29 cellular contexts compared by ENCODE assay signal in the genomic region with DNA sequence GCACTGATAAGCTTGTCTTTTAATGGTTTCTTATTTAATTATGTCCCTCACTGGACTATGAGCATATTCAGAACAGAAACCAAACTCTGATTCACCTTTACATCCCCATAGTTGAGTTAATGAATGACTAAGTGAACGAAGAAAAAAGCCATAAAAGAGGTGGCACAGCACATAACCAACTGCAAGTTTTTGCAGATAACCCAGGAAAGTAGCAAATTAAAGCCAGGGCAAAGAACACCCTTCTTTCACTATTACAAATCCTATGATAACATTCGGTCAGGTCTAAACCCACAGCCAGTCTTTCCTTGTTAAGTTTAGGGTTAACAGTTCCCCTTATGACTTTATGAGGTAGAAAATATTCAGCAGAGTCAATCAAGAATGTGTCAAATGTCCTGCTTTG.
DNase-seq lines count a peak whose midpoint lies in the region; ATAC-seq, FAIRE-seq and TF ChIP-seq lines count a peak whose summit lies in the region.
"Had no signal": no experiment of that assay in that cellular context is flagged by ENCODE, and none has a peak within 500 bp of the region (broad histone marks: within the 10 kb centered on the region; RNA-seq: fewer than 3 reads in every experiment).

No MANE protein-coding gene starts in this region.

- H3K4me2 ChIP-seq in HepG2 (ENCODE audit: low read depth, low read length) = 0 out of 2 replicates have a peak overlapping the region, but pooled peaks have one; percentile 8
- H3K4me2 ChIP-seq: KMS-11 had no signal

- H3K4me1 ChIP-seq in HepG2 (ENCODE audit: insufficient read depth, low read length) = peaks cover 10% of the 10 kb centered on the region; the same call in 1 of the 2 replicates
- H3K4me1 ChIP-seq: upper lobe of right lung had no signal

- peaks cover 5% of the 10 kb centered on the region for H3K9me3 Mint-ChIP-seq in type B pancreatic cell
- H3K9me3 Mint-ChIP-seq: activated CD4-positive, alpha-beta memory T cell treated with anti-CD3 and anti-CD28 coated beads, Interleukin-2, amount 10 ng/mL, durations not matched to agents 7 days and 5 days had no signal

- ATAC-seq in HG02759 (IDR thresholded peaks at IDR 0.05; ENCODE audit: unreplicated experiment) = peak; percentile 42
- no peak; the same call in 2 of the 3 replicates for ATAC-seq in HepG2
- no peak for ATAC-seq in GM21529 (IDR thresholded peaks at IDR 0.05; ENCODE audit: unreplicated experiment)
- ATAC-seq: gastroesophageal sphincter, upper lobe of right lung had no signal

- peaks cover 5% of the 10 kb centered on the region for H3K4me1 Mint-ChIP-seq in type B pancreatic cell (ENCODE audit: unreplicated experiment)
- H3K4me1 Mint-ChIP-seq: CD4-positive, CD25-positive, alpha-beta regulatory T cell; central memory CD8-positive, alpha-beta T cell; nephron had no signal

- FAIRE-seq in RCC 7860 (lab: Jason Lieb, UNC) (peak; percentile 80), HepG2 (lab: Jason Lieb, UNC) (no peak)
- FAIRE-seq: HTR-8/SVneo, TTC549 had no signal

- TF ChIP-seq RAD21 in HepG2 (CRISPR knock-in tag; IDR thresholded peaks at IDR 0.05) = no peak

- no peak overlapping the region for H3K27ac ChIP-seq in HepG2 (ENCODE audit: extremely low read length, insufficient read depth, low read length)
- H3K27ac ChIP-seq: dorsolateral prefrontal cortex, gastroesophageal sphincter, KMS-11, ovary, SJSA1, upper lobe of right lung had no signal

- peak overlapping the region; percentile 49 for H3K27ac Mint-ChIP-seq in type B pancreatic cell
- H3K27ac Mint-ChIP-seq: activated CD4-positive, alpha-beta memory T cell treated with anti-CD3 and anti-CD28 coated beads, Interleukin-2, amount 10 ng/mL, durations not matched to agents 7 days and 5 days had no signal

- H2AFZ ChIP-seq in HepG2 (ENCODE audit: low read length) = no peak overlapping the region

- intact Hi-C loops in HepG2 (cut with micrococcal nuclease; ENCODE audit: unreplicated experiment) = no loop called here

- no peaks in the 10 kb centered on the region for H3K27me3 ChIP-seq in HepG2 (ENCODE audit: control insufficient read depth in 1 of 2, insufficient read depth in 2 of 2, low read length in 2 of 2)
- H3K27me3 ChIP-seq: dorsolateral prefrontal cortex, gastroesophageal sphincter, ovary, SJSA1, upper lobe of right lung had no signal

- H3K9ac ChIP-seq in HepG2 (ENCODE audit: insufficient read depth, low read depth, low read length) = no peak overlapping the region
- H3K9ac ChIP-seq: KMS-11 had no signal

- 24% methylated on average over 2 of the region's 2 CpGs for WGBS in HepG2 (ENCODE audit: low lambda C conversion rate)

- CTCF ChIA-PET in HepG2 (lab: Yijun Ruan, JAX; ENCODE audit: low intra/inter-chr PET ratio, low total read pairs) = no interaction called here

- no peak overlapping the region for H3K4me3 ChIP-seq in HepG2 (replicated peaks in 1 of 3; ENCODE audit: insufficient read depth in 1 of 3, low read depth in 2 of 3, low read length in 3 of 3)
- H3K4me3 ChIP-seq: dorsolateral prefrontal cortex, gastroesophageal sphincter, ovary, SJSA1, upper lobe of right lung had no signal

- no peak for TF ChIP-seq POLR2A in HepG2 (IDR thresholded peaks at IDR 0.05; ENCODE audit: insufficient read depth in 1 of 2, low read depth in 2 of 2, low read length in 2 of 2)

- H3K27me3 Mint-ChIP-seq in type B pancreatic cell = no peaks in the 10 kb centered on the region
- H3K27me3 Mint-ChIP-seq: activated CD4-positive, alpha-beta memory T cell treated with anti-CD3 and anti-CD28 coated beads, Interleukin-2, amount 10 ng/mL, durations not matched to agents 7 days and 5 days; CD4-positive, CD25-positive, alpha-beta regulatory T cell had no signal

- no peak overlapping the region for H3K4me3 Mint-ChIP-seq in type B pancreatic cell
- H3K4me3 Mint-ChIP-seq: activated CD4-positive, alpha-beta memory T cell treated with anti-CD3 and anti-CD28 coated beads, Interleukin-2, amount 10 ng/mL, durations not matched to agents 7 days and 5 days; CD4-positive, CD25-positive, alpha-beta regulatory T cell; central memory CD8-positive, alpha-beta T cell; nephron had no signal

- in situ Hi-C loops in HepG2 (cut with HindIII; ENCODE audit: extremely low pct_ligation_motif_present, low pct_unique_long_range_greater_than_20kb) = no loop called here

- no peaks in the 10 kb centered on the region for H3K9me3 ChIP-seq in HepG2 (ENCODE audit: low read length)
- H3K9me3 ChIP-seq: gastroesophageal sphincter, ovary, SJSA1, upper lobe of right lung had no signal

- no TSS peak for BruUV-seq in HepG2 (replicated peaks; lab: Mats Ljungman, UMichigan)

- H4K20me1 ChIP-seq in HepG2 (ENCODE audit: insufficient read depth, low read length) = no peaks in the 10 kb centered on the region

- H3K36me3 Mint-ChIP-seq in type B pancreatic cell = peaks cover 18% of the 10 kb centered on the region
- H3K36me3 Mint-ChIP-seq: CD4-positive, CD25-positive, alpha-beta regulatory T cell had no signal

- POLR2A ChIA-PET in HepG2 (lab: Yijun Ruan, JAX) = no interaction called here

- TF ChIP-seq CTCF in HepG2 (CRISPR knock-in tag; IDR thresholded peaks at IDR 0.05) (no peak), type B pancreatic cell (conservative IDR thresholded peaks at IDR 0.05) (no peak)

- DNase-seq in RCC 7860 (ENCODE audit: low spot score) = peak; percentile 31
- no peak for DNase-seq in HepG2 (ENCODE audit: low spot score)
- no peak for DNase-seq in type B pancreatic cell (ENCODE audit: extremely low spot score, unreplicated experiment)
- no peak for DNase-seq in COR-L47 (lab: John Stamatoyannopoulos, UW)
- DNase-seq in COLO668 (lab: John Stamatoyannopoulos, UW; ENCODE audit: unreplicated experiment) = no peak
- DNase-seq: activated CD4-positive, alpha-beta memory T cell treated with anti-CD3 and anti-CD28 coated beads, Interleukin-2, amount 10 ng/mL, durations not matched to agents 7 days and 5 days; activated CD4-positive, alpha-beta T cell treated with anti-CD3 and anti-CD28 coated beads for 1 hour; activated effector memory CD4-positive, alpha-beta T cell treated with Interleukin-2 at 50 U/mL for 16 hours; CD4-positive, CD25-positive, alpha-beta regulatory T cell; DMS153; dorsolateral prefrontal cortex; H7; midbrain; NCI-H1417; NCI-H2081; NCI-H226; NCI-H748 treated with DMSO at 0.1 percent for 48 hours; ovary; stimulated activated CD4-positive, alpha-beta T cell treated with anti-CD3 and anti-CD28 coated beads, Interleukin-2, amount 100 ng/mL, for 24 hours; upper lobe of right lung had no signal

- no peaks in the 10 kb centered on the region for H3K36me3 ChIP-seq in HepG2 (replicated peaks in 1 of 2; ENCODE audit: control insufficient read depth in 1 of 2, insufficient read depth in 2 of 2, low read length in 2 of 2)
- H3K36me3 ChIP-seq: gastroesophageal sphincter, ovary, SJSA1, upper lobe of right lung had no signal

- TF ChIP-seq EP300 in HepG2 (IDR thresholded peaks at IDR 0.05; ENCODE audit: low read depth in 2 of 2, low read length in 2 of 2) = no peak
- no peak for TF ChIP-seq EP300 in HepG2 (CRISPR knock-in tag; IDR thresholded peaks at IDR 0.05; ENCODE audit: borderline replicate concordance)

- no peaks in the 10 kb centered on the region for H3K79me2 ChIP-seq in HepG2 (ENCODE audit: insufficient read depth, low read length)

TF ChIP-seq in HepG2, 621 proteins besides CTCF, POLR2A, EP300 and RAD21:
- TF ChIP-seq ZNF24 (IDR thresholded peaks at IDR 0.05) (0 out of 2 replicates have a peak, but pooled peaks have one; percentile 21), ZNF7 (CRISPR knock-in tag; IDR thresholded peaks at IDR 0.05) (peak; percentile 29; the same call in 1 of the 2 replicates), HMG20A (CRISPR knock-in tag; IDR thresholded peaks at IDR 0.05; ENCODE audit: borderline replicate concordance) (no peak)
